9 cellular contexts compared by ENCODE assay signal in genomic region chrX:47196098-47196497, GRCh38. TPM values are rescaled to one million over a fixed set of nuclear protein-coding genes. Genes with fewer than 3 reads are reported as not detected.
DNase-seq lines count a peak whose midpoint lies in the region; ATAC-seq and TF ChIP-seq lines count a peak whose summit lies in the region.
"Had no signal": no experiment of that assay in that cellular context is flagged by ENCODE, and none has a peak within 500 bp of the region (broad histone marks: within the 10 kb centered on the region; RNA-seq: fewer than 3 reads in every experiment).

No MANE protein-coding gene starts in this region.

- TF ChIP-seq CTCF in NB4 (IDR thresholded peaks at IDR 0.05; ENCODE audit: low read depth, low read length) (no peak), mucosa of descending colon (IDR thresholded peaks at IDR 0.05) (no peak)

- peaks cover 61% of the 10 kb centered on the region for H3K4me1 ChIP-seq in CD4-positive, alpha-beta memory T cell (ENCODE audit: insufficient read depth, low read length)
- peaks cover 34% of the 10 kb centered on the region for H3K4me1 ChIP-seq in neuron (ENCODE audit: insufficient read depth, low read length)
- H3K4me1 ChIP-seq in mucosa of descending colon (ENCODE audit: low read depth), result peaks cover 21% of the 10 kb centered on the region

- no peak for TF ChIP-seq POLR2A in NB4 (IDR thresholded peaks at IDR 0.05; ENCODE audit: extremely low read depth, insufficient read length)

- DNase-seq in CD4-positive, alpha-beta memory T cell, result no peak
- DNase-seq in NB4 (ENCODE audit: low read depth) (no peak), UCSD-AML1 (lab: John Stamatoyannopoulos, UW; ENCODE audit: unreplicated experiment) (no peak), mucosa of descending colon (no peak)
- no peak for DNase-seq in effector memory CD8-positive, alpha-beta T cell
- DNase-seq in stimulated activated CD4-positive, alpha-beta T cell treated with anti-CD3 and anti-CD28 coated beads, Interleukin-4, amount 100 ng/mL, for 4 hours, result no peak
- DNase-seq: Kasumi-1 had no signal

- peak overlapping the region; percentile 74 to 99 (median 98) for H3K4me3 Mint-ChIP-seq in CD4-positive, alpha-beta memory T cell
- peak overlapping the region; percentile 85 to 93 for H3K4me3 Mint-ChIP-seq in effector memory CD8-positive, alpha-beta T cell

- no peaks in the 10 kb centered on the region for H3K27me3 Mint-ChIP-seq in CD4-positive, alpha-beta memory T cell
- H3K27me3 Mint-ChIP-seq in effector memory CD8-positive, alpha-beta T cell, result no peaks in the 10 kb centered on the region

- peaks cover 31 to 69% (median 61%) of the 10 kb centered on the region in 4 donors for H3K4me1 Mint-ChIP-seq in CD4-positive, alpha-beta memory T cell
- H3K4me1 Mint-ChIP-seq in effector memory CD8-positive, alpha-beta T cell (ENCODE audit: low read depth in 2 of 2), result peaks cover 32 to 41% of the 10 kb centered on the region in 2 donors

- peaks cover 0 to 4% (median 0%) of the 10 kb centered on the region in 8 donors for H3K9me3 Mint-ChIP-seq in CD4-positive, alpha-beta memory T cell
- H3K9me3 Mint-ChIP-seq in effector memory CD8-positive, alpha-beta T cell, result no peaks in the 10 kb centered on the region

- H3K27ac Mint-ChIP-seq in CD4-positive, alpha-beta memory T cell, result peak overlapping the region; percentile 90 to 100 (median 99)
- H3K27ac Mint-ChIP-seq in effector memory CD8-positive, alpha-beta T cell, result peak overlapping the region; percentile 95 to 96

- ATAC-seq in effector memory CD8-positive, alpha-beta T cell (replicated peaks), result no peak
- ATAC-seq in GM18511 (IDR thresholded peaks at IDR 0.05; ENCODE audit: unreplicated experiment), result no peak
- ATAC-seq in mucosa of descending colon, result no peak

- H3K9me3 ChIP-seq in CD4-positive, alpha-beta memory T cell (ENCODE audit: control insufficient read depth in 1 of 2, low read length in 2 of 2), result no peaks in the 10 kb centered on the region
- H3K9me3 ChIP-seq in neuron (ENCODE audit: low read length), result no peaks in the 10 kb centered on the region
- H3K9me3 ChIP-seq in mucosa of descending colon, result no peaks in the 10 kb centered on the region

- CTCF ChIA-PET in CD4-positive, alpha-beta memory T cell (lab: Charles Lee; ENCODE audit: partially characterized antibody), result interaction anchor here (2.8 kb wide), 1 partner anchor 188 kb away, joined by 20 read pairs; no protein-coding TSS in a partner anchor

- H3K36me3 Mint-ChIP-seq in CD4-positive, alpha-beta memory T cell, result peaks cover 34 to 44% of the 10 kb centered on the region in 2 donors
- H3K36me3 Mint-ChIP-seq in effector memory CD8-positive, alpha-beta T cell (ENCODE audit: insufficient read depth), result peaks cover 53% of the 10 kb centered on the region

- intact Hi-C loops in CD4-positive, alpha-beta memory T cell (cut with micrococcal nuclease), result no loop called here
- intact Hi-C loops in mucosa of descending colon (cut with DNase I, micrococcal nuclease), result loop anchor here in 1 of 2 donors (10.0 kb wide), 2 partner anchors 189 to 329 kb away; no protein-coding TSS in a partner anchor

- H3K27me3 ChIP-seq in CD4-positive, alpha-beta memory T cell (ENCODE audit: insufficient read depth, low read length), result no peaks in the 10 kb centered on the region
- H3K27me3 ChIP-seq in neuron (ENCODE audit: insufficient read depth, low read length), result no peaks in the 10 kb centered on the region

- H3K36me3 ChIP-seq in CD4-positive, alpha-beta memory T cell (ENCODE audit: insufficient read depth, low read length), result peaks cover 24% of the 10 kb centered on the region
- H3K36me3 ChIP-seq in neuron (ENCODE audit: insufficient read depth, low read length) (peaks cover 54% of the 10 kb centered on the region), mucosa of descending colon (ENCODE audit: low read depth) (no peaks in the 10 kb centered on the region)

- H3K4me3 ChIP-seq in CD4-positive, alpha-beta memory T cell (ENCODE audit: low read length in 2 of 2), result no peak overlapping the region
- peak overlapping the region; percentile 27 for H3K4me3 ChIP-seq in NB4 (ENCODE audit: low read depth, low read length)
- H3K4me3 ChIP-seq in neuron (ENCODE audit: low read length), result peak overlapping the region; percentile 5
- no peak overlapping the region for H3K4me3 ChIP-seq in mucosa of descending colon

- POLR2A ChIA-PET in CD4-positive, alpha-beta memory T cell (lab: Charles Lee; ENCODE audit: partially characterized antibody), result interaction anchor here (1.1 to 1.3 kb wide), 2 partner anchors 51 to 328 kb away, joined by 3 read pairs; partner anchors contain the start of gene RBM10

- peak overlapping the region; percentile 96 for H3K27ac ChIP-seq in CD4-positive, alpha-beta memory T cell (ENCODE audit: low read depth, low read length)

- H2AFZ ChIP-seq in neuron (ENCODE audit: low read depth, low read length), result no peak overlapping the region

RNA-seq across cellular contexts. Expression of gene UBA1, which starts 2.5 kb away (rescaled TPM):
- total RNA-seq in CD4-positive, alpha-beta memory T cell, result 100 to 1,000 TPM; 129 to 136 TPM
- polyA plus RNA-seq in CD4-positive, alpha-beta memory T cell, result 100 to 1,000 TPM; 149 to 167 TPM
- 100 to 1,000 TPM; 160 to 198 (median 172) TPM for total RNA-seq in mucosa of descending colon

RNA-seq across cellular contexts. Expression of gene CDK16, which starts 22.4 kb away (rescaled TPM):
- 10 to 100 TPM; 52.9 to 57.4 TPM for total RNA-seq in CD4-positive, alpha-beta memory T cell
- 10 to 100 TPM in 1 of 2 donors, 1 to 10 TPM in 1; 1.6 to 24.5 TPM for polyA plus RNA-seq in CD4-positive, alpha-beta memory T cell
- 100 to 1,000 TPM in 2 of 3 donors, 10 to 100 TPM in 1; 81.9 to 111 (median 109) TPM for total RNA-seq in mucosa of descending colon

RNA-seq across cellular contexts. Expression of gene USP11, which starts 36.7 kb away (rescaled TPM):
- total RNA-seq in CD4-positive, alpha-beta memory T cell, result 10 to 100 TPM; 78.4 to 81.4 TPM
- 10 to 100 TPM; 36.6 to 45.3 TPM for polyA plus RNA-seq in CD4-positive, alpha-beta memory T cell
- total RNA-seq in mucosa of descending colon, result 10 to 100 TPM; 23.9 to 51.6 (median 27.7) TPM

RNA-seq across cellular contexts. Expression of gene RBM10, which starts 51.1 kb away (rescaled TPM):
- 10 to 100 TPM; 51.2 to 53.3 TPM for total RNA-seq in CD4-positive, alpha-beta memory T cell
- 10 to 100 TPM; 10.7 to 33.0 TPM for polyA plus RNA-seq in CD4-positive, alpha-beta memory T cell
- 10 to 100 TPM; 35.2 to 40.2 (median 37.7) TPM for total RNA-seq in mucosa of descending colon

RNA-seq across cellular contexts. Expression of gene NDUFB11, which starts 51.6 kb away (rescaled TPM):
- total RNA-seq in CD4-positive, alpha-beta memory T cell, result 10 to 100 TPM; 53.2 to 60.6 TPM
- 100 to 1,000 TPM; 170 to 180 TPM for polyA plus RNA-seq in CD4-positive, alpha-beta memory T cell
- total RNA-seq in mucosa of descending colon, result 10 to 100 TPM; 57.6 to 72.2 (median 71.6) TPM

Comparison
In these comparisons a context has a peak if more than half of its experiments do, and no peak if none do; other contexts are left out.
1. H3K4me3 ChIP-seq: peak in NB4 (single experiment) and neuron (single experiment); none in CD4-positive, alpha-beta memory T cell (0 of 2) and mucosa of descending colon (single experiment).